ENCODE assay signal across 22 cellular contexts in the genomic region with DNA sequence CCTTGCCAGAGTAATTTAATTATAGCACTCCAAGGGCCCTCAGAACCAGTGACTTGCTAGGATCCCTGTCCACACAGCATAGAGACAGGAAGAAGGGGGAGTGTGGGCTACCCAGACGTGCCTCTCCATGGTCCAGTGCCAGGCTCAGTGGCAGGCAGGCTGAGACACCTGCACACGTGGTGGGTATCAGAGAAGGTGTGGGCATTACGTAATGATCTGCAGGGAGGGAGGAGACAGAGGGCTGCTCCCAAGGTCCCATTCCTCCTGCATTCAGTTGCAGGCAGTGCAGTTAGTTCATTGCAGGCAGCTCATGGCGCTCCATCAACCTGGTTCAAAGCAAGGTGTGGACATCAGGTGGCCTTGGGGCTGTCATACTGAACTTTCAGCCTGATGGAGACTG. TPM values are rescaled to one million over a fixed set of nuclear protein-coding genes. Genes with fewer than 3 reads are reported as not detected.
DNase-seq lines count a peak whose midpoint lies in the region; ATAC-seq lines count a peak whose summit lies in the region.
"Had no signal": no experiment of that assay in that cellular context is flagged by ENCODE, and none has a peak within 500 bp of the region (broad histone marks: within the 10 kb centered on the region; RNA-seq: fewer than 3 reads in every experiment).

No MANE protein-coding gene starts in this region.

- no peak overlapping the region for H3K4me3 ChIP-seq in right cardiac atrium (ENCODE audit: low read length)
- no peak overlapping the region for H3K4me3 ChIP-seq in trophoblast cell (ENCODE audit: low read depth, low read length)
- H3K4me3 ChIP-seq: gastrocnemius medialis, smooth muscle cell had no signal

- H3K4ac ChIP-seq in trophoblast cell (ENCODE audit: low read depth, low read length) = no peak overlapping the region

- intact Hi-C loops in right cardiac atrium (cut with DNase I) = no loop called here

- no peaks in the 10 kb centered on the region for H3K4me1 ChIP-seq in right cardiac atrium (ENCODE audit: control insufficient read depth, insufficient read depth, low read length)
- H3K4me1 ChIP-seq in trophoblast cell (ENCODE audit: control insufficient read depth in 1 of 2, insufficient read depth in 2 of 2, low read length in 2 of 2) = peaks cover 4% of the 10 kb centered on the region in 2 experiments
- H3K4me1 ChIP-seq: gastrocnemius medialis had no signal

- H4K8ac ChIP-seq in trophoblast cell (ENCODE audit: low read depth, low read length) = no peak overlapping the region

- no peak overlapping the region for H3K14ac ChIP-seq in trophoblast cell (ENCODE audit: low read length)

- no peak overlapping the region for H2BK12ac ChIP-seq in trophoblast cell (ENCODE audit: low read length)

- no peaks in the 10 kb centered on the region for H3K9me3 ChIP-seq in right cardiac atrium (ENCODE audit: control insufficient read depth, low read length)
- peaks cover 2% of the 10 kb centered on the region for H3K9me3 ChIP-seq in trophoblast cell (ENCODE audit: insufficient read depth, low read depth, low read length)
- H3K9me3 ChIP-seq: gastrocnemius medialis had no signal

- no peak overlapping the region for H3K23ac ChIP-seq in trophoblast cell (ENCODE audit: low read length)

- WGBS in right cardiac atrium = 54% methylated on average over 4 of the region's 4 CpGs
- no CpG with 5 or more reads among the region's 4 CpGs for WGBS in trophoblast cell (ENCODE audit: extremely low coverage, insufficient coverage, insufficient read length)

- H3K18ac ChIP-seq in trophoblast cell (ENCODE audit: low read length) = no peak overlapping the region

- no peak overlapping the region for H2BK120ac ChIP-seq in trophoblast cell (ENCODE audit: insufficient read depth, low read length, poor library complexity)

- no peaks in the 10 kb centered on the region for H3K79me2 ChIP-seq in trophoblast cell (ENCODE audit: control insufficient read depth, insufficient read depth, low read length, poor library complexity)

- no peak overlapping the region for H2AK5ac ChIP-seq in trophoblast cell (ENCODE audit: low read length)

- no peaks in the 10 kb centered on the region for H3K79me1 ChIP-seq in trophoblast cell (ENCODE audit: low read length)

- H3K36me3 ChIP-seq in trophoblast cell (ENCODE audit: control insufficient read depth in 1 of 2, insufficient read depth in 2 of 2, low read length in 2 of 2) = no peaks in the 10 kb centered on the region
- H3K36me3 ChIP-seq: gastrocnemius medialis had no signal

- DNase-seq in NCI-H1105 treated with DMSO at 0.1 percent for 48 hours (lab: John Stamatoyannopoulos, UW) (peak; percentile 2), NCI-H1105 (lab: John Stamatoyannopoulos, UW) (no peak), NCI-H510A treated with DMSO at 0.1 percent for 48 hours (lab: John Stamatoyannopoulos, UW) (peak; percentile 45), right cardiac atrium (no peak), renal cortical epithelial cell (ENCODE audit: low read depth) (peak; percentile 74), trophoblast cell (no peak), H4 (ENCODE audit: low spot score) (no peak)
- DNase-seq: 8988T; activated CD4-positive, alpha-beta T cell treated with anti-CD3 and anti-CD28 coated beads, Interleukin-2, amount 10 ng/mL, durations not matched to agents 7 days and 5 days; activated CD8-positive, alpha-beta memory T cell treated with anti-CD3 and anti-CD28 coated beads, Interleukin-2, amount 50 U/mL, for 4 hours; activated effector memory CD4-positive, alpha-beta T cell treated with Interleukin-2 at 50 U/mL for 16 hours; gastrocnemius medialis; naive thymus-derived CD8-positive, alpha-beta T cell; NCI-H2081; RPMI8226 had no signal

- no peak overlapping the region for H3K9ac ChIP-seq in trophoblast cell (ENCODE audit: low read length)

- H3K27ac ChIP-seq in right cardiac atrium (ENCODE audit: low read length) = no peak overlapping the region
- no peak overlapping the region for H3K27ac ChIP-seq in trophoblast cell (ENCODE audit: low read depth, low read length)
- H3K27ac ChIP-seq: gastrocnemius medialis had no signal

- H4K91ac ChIP-seq in trophoblast cell (ENCODE audit: low read depth, low read length) = no peak overlapping the region

- no peak overlapping the region for H2AFZ ChIP-seq in trophoblast cell (ENCODE audit: insufficient read depth, low read length, poor library complexity)

- H2BK5ac ChIP-seq in trophoblast cell (ENCODE audit: low read depth, low read length, poor library complexity) = no peak overlapping the region

- ATAC-seq in right cardiac atrium (peak; percentile 61 to 64), GM18861 (IDR thresholded peaks at IDR 0.05; ENCODE audit: unreplicated experiment) (no peak)
- ATAC-seq: gastrocnemius medialis; naive thymus-derived CD8-positive, alpha-beta T cell had no signal

- no peak overlapping the region for H3K4me2 ChIP-seq in trophoblast cell (ENCODE audit: low read length)
- H3K4me2 ChIP-seq: smooth muscle cell had no signal

- H3K27me3 ChIP-seq in right cardiac atrium (ENCODE audit: control insufficient read depth, insufficient read depth) (no peaks in the 10 kb centered on the region), trophoblast cell (ENCODE audit: insufficient read depth, low read length) (no peaks in the 10 kb centered on the region)
- H3K27me3 ChIP-seq: gastrocnemius medialis had no signal

- H4K12ac ChIP-seq in trophoblast cell (ENCODE audit: low read depth, low read length) = no peak overlapping the region

RNA-seq across cellular contexts. Expression of a gene that starts 49.9 kb away (rescaled TPM):
- total RNA-seq in right cardiac atrium = not detected
- not detected for polyA plus RNA-seq in right cardiac atrium
- total RNA-seq in renal cortical epithelial cell = not detected in 2 replicates
- polyA plus RNA-seq in trophoblast cell (2013) = not detected in 2 replicates
- not detected in 2 replicates for total RNA-seq in H4 (2014; rRNA removed; shearing (Covaris generic))
- total RNA-seq: activated CD4-positive, alpha-beta T cell treated with anti-CD3 and anti-CD28 coated beads, Interleukin-2, amount 10 ng/mL, durations not matched to agents 7 days and 5 days; dermis microvascular lymphatic vessel endothelial cell; epithelial cell of proximal tubule; lung microvascular endothelial cell; M059J; naive thymus-derived CD8-positive, alpha-beta T cell had no signal
- polyA plus RNA-seq: BJ; naive thymus-derived CD8-positive, alpha-beta T cell; smooth muscle cell had no signal

Comparison
In these comparisons a context has a peak if more than half of its experiments do, and no peak if none do; other contexts are left out.
1. DNase-seq: peak in NCI-H1105 treated with DMSO at 0.1 percent for 48 hours (single experiment), NCI-H510A treated with DMSO at 0.1 percent for 48 hours (single experiment) and renal cortical epithelial cell (single experiment); none in NCI-H1105 (single experiment), right cardiac atrium (0 of 3), trophoblast cell (0 of 2) and H4 (single experiment).